In genomic region chr10:29607576-29607975, GRCh38 we compare ENCODE assay signal across 27 cellular contexts. TPM values are rescaled to one million over a fixed set of nuclear protein-coding genes. Genes with fewer than 3 reads are reported as not detected.
A peak's percentile ranks its signal among the peaks of the same experiment; 100 is the strongest.
DNase-seq lines count a peak whose midpoint lies in the region; ATAC-seq and TF ChIP-seq lines count a peak whose summit lies in the region.
"Had no signal": no experiment of that assay in that cellular context is flagged by ENCODE, and none has a peak within 500 bp of the region (broad histone marks: within the 10 kb centered on the region; RNA-seq: fewer than 3 reads in every experiment).

No MANE protein-coding gene starts in this region.

- no peak overlapping the region for H3K9ac ChIP-seq in muscle layer of colon (ENCODE audit: low read length)

- peak; percentile 3 for ATAC-seq in Right ventricle myocardium superior (ENCODE audit: poor library complexity)
- ATAC-seq in right cardiac atrium, result no peak
- ATAC-seq in esophagus mucosa, result peak; percentile 78
- no peak for ATAC-seq in HG02840 (IDR thresholded peaks at IDR 0.05; ENCODE audit: low FRiP score, unreplicated experiment)
- ATAC-seq: HCT116 had no signal

- H3K4me1 ChIP-seq in right cardiac atrium (ENCODE audit: control insufficient read depth, insufficient read depth, low read length), result peaks cover 18% of the 10 kb centered on the region
- H3K4me1 ChIP-seq in muscle layer of colon (ENCODE audit: insufficient read depth, low read length), result peaks cover 76% of the 10 kb centered on the region
- H3K4me1 ChIP-seq in uterus, result peaks cover 5 to 11% of the 10 kb centered on the region in 2 donors

- H3K27ac ChIP-seq in right cardiac atrium (ENCODE audit: low read length) (no peak overlapping the region), muscle layer of colon (ENCODE audit: low read depth, low read length) (peak overlapping the region; percentile 68), uterus (peak overlapping the region; percentile 15 to 48)

- intact Hi-C loops in Right ventricle myocardium superior (cut with DNase I), result loop anchor here (10.0 kb wide), 1 partner anchor 247 kb away; no protein-coding TSS in a partner anchor
- intact Hi-C loops in right cardiac atrium (cut with DNase I), result no loop called here
- intact Hi-C loops in uterus (cut with DNase I; ENCODE audit: low total_unique reads), result no loop called here

- 58% methylated on average over 4 of the region's 4 CpGs for WGBS in right cardiac atrium

- H3K4me3 ChIP-seq in right cardiac atrium (ENCODE audit: low read length) (no peak overlapping the region), muscle layer of colon (ENCODE audit: low read depth in 1 of 2, low read length in 2 of 2) (no peak overlapping the region), uterus (no peak overlapping the region)
- H3K4me3 ChIP-seq: transverse colon had no signal

- H3K36me3 ChIP-seq in muscle layer of colon (ENCODE audit: insufficient read depth, low read length), result peaks cover 15% of the 10 kb centered on the region
- H3K36me3 ChIP-seq in uterus, result no peaks in the 10 kb centered on the region
- H3K36me3 ChIP-seq: transverse colon had no signal

- H3K9me3 ChIP-seq in right cardiac atrium (ENCODE audit: control insufficient read depth, low read length), result no peaks in the 10 kb centered on the region
- no peaks in the 10 kb centered on the region for H3K9me3 ChIP-seq in muscle layer of colon (ENCODE audit: low read length)
- H3K9me3 ChIP-seq in uterus, result no peaks in the 10 kb centered on the region
- H3K9me3 ChIP-seq: transverse colon had no signal

- TF ChIP-seq CTCF in uterus (IDR thresholded peaks at IDR 0.05), result no peak

- H3K27me3 ChIP-seq in right cardiac atrium (ENCODE audit: control insufficient read depth, insufficient read depth), result no peaks in the 10 kb centered on the region
- no peaks in the 10 kb centered on the region for H3K27me3 ChIP-seq in muscle layer of colon (ENCODE audit: control insufficient read depth in 1 of 2, insufficient read depth in 2 of 2, low read length in 2 of 2)
- H3K27me3 ChIP-seq in uterus, result no peaks in the 10 kb centered on the region
- H3K27me3 ChIP-seq: transverse colon had no signal

- TF ChIP-seq POLR2A in uterus (IDR thresholded peaks at IDR 0.05), result no peak

- no peak for DNase-seq in Right ventricle myocardium superior
- no peak for DNase-seq in right cardiac atrium
- DNase-seq in uterus, result no peak
- no peak for DNase-seq in NCI-H2227 (lab: John Stamatoyannopoulos, UW; ENCODE audit: unreplicated experiment)
- DNase-seq in activated CD4-positive, alpha-beta T cell treated with anti-CD3 and anti-CD28 coated beads for 1 hour, result no peak
- DNase-seq: 8988T; activated CD4-positive, CD25-positive, alpha-beta regulatory T cell; activated effector memory CD4-positive, alpha-beta T cell treated with anti-CD3 and anti-CD28 coated beads, Interleukin-2, amount 50 U/mL, for 16 hours; activated naive CD8-positive, alpha-beta T cell treated with anti-CD3 and anti-CD28 coated beads for 36 hours; activated T-cell treated with anti-CD3 and anti-CD28 coated beads, Interleukin-2, amount 50 U/mL, for 24 hours; anterior cingulate cortex; C1 segment of cervical spinal cord; Calu3; cortex of kidney; DND-41; GF-D8; MV-4-11; NCI-H1436; NCI-H2081 treated with DMSO at 0.1 percent for 48 hours; NCI-H748 treated with DMSO at 0.1 percent for 48 hours; stimulated activated CD4-positive, alpha-beta T cell treated with anti-CD3 and anti-CD28 coated beads, Interleukin-4, amount 100 ng/mL, for 24 hours; T-helper 1 cell; transverse colon had no signal

RNA-seq across cellular contexts. Expression of gene SVIL, which starts 27.2 kb away (rescaled TPM):
- total RNA-seq in Right ventricle myocardium superior (298 TPM), right cardiac atrium (100 to 1,000 TPM; 254 to 374 (median 287) TPM), esophagus mucosa (79.6 TPM), uterus (100 to 1,000 TPM; 108 to 316 (median 209) TPM)
- 106 TPM for polyA plus RNA-seq in right cardiac atrium

Comparison
In these comparisons a context has a peak if more than half of its experiments do, and no peak if none do; other contexts are left out.
1. ATAC-seq: peak in Right ventricle myocardium superior (single experiment) and esophagus mucosa (single experiment); none in right cardiac atrium (0 of 2) and HG02840 (single experiment).